8 cellular contexts compared by ENCODE assay signal in the genomic region with DNA sequence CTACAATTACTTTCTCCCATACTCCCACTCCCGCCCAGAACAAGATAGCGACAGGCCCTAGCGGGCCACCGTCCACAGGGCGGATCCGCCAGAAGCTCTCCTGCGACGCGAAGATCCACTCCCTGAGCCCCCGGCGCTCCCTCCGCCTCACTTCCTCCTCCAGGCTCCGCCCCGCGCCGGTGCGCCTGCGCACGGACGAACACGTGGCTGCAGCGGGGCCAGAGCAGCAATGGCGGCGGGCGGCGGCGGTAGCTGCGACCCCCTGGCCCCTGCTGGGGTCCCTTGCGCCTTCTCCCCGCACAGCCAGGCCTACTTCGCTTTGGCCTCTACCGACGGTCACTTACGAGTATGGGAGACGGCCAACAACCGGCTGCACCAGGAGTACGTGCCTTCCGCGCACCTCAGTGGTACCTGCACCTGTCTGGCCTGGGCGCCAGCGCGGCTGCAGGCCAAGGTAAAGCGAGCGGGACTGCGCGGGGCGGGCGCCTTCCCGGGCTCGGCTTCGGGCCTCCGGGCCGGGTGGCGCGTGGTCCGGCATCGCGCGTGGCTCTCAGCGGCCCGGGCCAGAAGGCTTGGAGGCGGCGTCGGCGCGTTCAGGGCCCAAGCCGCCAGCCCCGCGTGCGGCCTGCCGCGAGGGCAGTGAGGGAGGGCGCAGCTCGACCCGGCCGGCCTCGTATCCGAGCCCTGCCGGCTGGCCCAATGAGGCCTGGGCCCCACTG. TPM values are rescaled to one million over a fixed set of nuclear protein-coding genes. Genes with fewer than 3 reads are reported as not detected.
DNase-seq lines count a peak whose midpoint lies in the region; ATAC-seq and TF ChIP-seq lines count a peak whose summit lies in the region.

A gene with protein sequence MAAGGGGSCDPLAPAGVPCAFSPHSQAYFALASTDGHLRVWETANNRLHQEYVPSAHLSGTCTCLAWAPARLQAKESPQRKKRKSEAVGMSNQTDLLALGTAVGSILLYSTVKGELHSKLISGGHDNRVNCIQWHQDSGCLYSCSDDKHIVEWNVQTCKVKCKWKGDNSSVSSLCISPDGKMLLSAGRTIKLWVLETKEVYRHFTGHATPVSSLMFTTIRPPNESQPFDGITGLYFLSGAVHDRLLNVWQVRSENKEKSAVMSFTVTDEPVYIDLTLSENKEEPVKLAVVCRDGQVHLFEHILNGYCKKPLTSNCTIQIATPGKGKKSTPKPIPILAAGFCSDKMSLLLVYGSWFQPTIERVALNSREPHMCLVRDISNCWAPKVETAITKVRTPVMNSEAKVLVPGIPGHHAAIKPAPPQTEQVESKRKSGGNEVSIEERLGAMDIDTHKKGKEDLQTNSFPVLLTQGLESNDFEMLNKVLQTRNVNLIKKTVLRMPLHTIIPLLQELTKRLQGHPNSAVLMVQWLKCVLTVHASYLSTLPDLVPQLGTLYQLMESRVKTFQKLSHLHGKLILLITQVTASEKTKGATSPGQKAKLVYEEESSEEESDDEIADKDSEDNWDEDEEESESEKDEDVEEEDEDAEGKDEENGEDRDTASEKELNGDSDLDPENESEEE (plus strand): TSS at position 198 of the 719 bp plus-strand sequence. CDS start 32 bp downstream, at position 230.

- H3K27ac ChIP-seq in right cardiac atrium (ENCODE audit: low read length) (peak within 1 kb of the TSS; percentile 55), vagina (peak within 1 kb of the TSS; percentile 21)

- peak; percentile 96 for DNase-seq in NCI-H187 treated with DMSO at 0.1 percent for 48 hours (lab: John Stamatoyannopoulos, UW)
- peak; percentile 53 to 99 (median 95) for DNase-seq in anterior cingulate cortex (lab: John Stamatoyannopoulos, UW)
- peak; percentile 99 for DNase-seq in right cardiac atrium
- peak; percentile 97 for DNase-seq in putamen (ENCODE audit: low spot score)
- DNase-seq in vagina (ENCODE audit: extremely low spot score in 2 of 2) = peak in 1 of 2 donors; percentile 98

- no peaks in the 10 kb centered on the region for H3K36me3 ChIP-seq in vagina

- ATAC-seq in GM18499 (IDR thresholded peaks at IDR 0.05; ENCODE audit: insufficient read depth, unreplicated experiment) (peak; percentile 73), HG02943 (IDR thresholded peaks at IDR 0.05; ENCODE audit: low read depth, unreplicated experiment) (peak; percentile 92), right cardiac atrium (peak; percentile 99)

- peak in 1 of 2 donors; percentile 59 for TF ChIP-seq POLR2A in vagina (IDR thresholded peaks at IDR 0.05)

- no peaks in the 10 kb centered on the region for H3K9me3 ChIP-seq in right cardiac atrium (ENCODE audit: control insufficient read depth, low read length)
- no peaks in the 10 kb centered on the region for H3K9me3 ChIP-seq in vagina

- H3K4me1 ChIP-seq in right cardiac atrium (ENCODE audit: control insufficient read depth, insufficient read depth, low read length) = no peaks in the 10 kb centered on the region
- H3K4me1 ChIP-seq in vagina = peaks cover 38% of the 10 kb centered on the region

- intact Hi-C loops in T-helper 2 cell treated with Interferon-gamma antibody and Interleukin-4, amounts not matched to agents 100 ng/mL and 5 ng/mL, for 36 hours (cut with micrococcal nuclease) = loop anchor here (1.0 to 10.0 kb wide), 5 partner anchors 24 to 530 kb away; a partner anchor contains a TSS
- intact Hi-C loops in right cardiac atrium (cut with DNase I) (no loop called here), vagina (cut with DNase I) (no loop called here)

- peak within 1 kb of the TSS; percentile 91 for H3K4me3 ChIP-seq in right cardiac atrium (ENCODE audit: low read length)
- H3K4me3 ChIP-seq in vagina = peak within 1 kb of the TSS; percentile 61 to 66

- no peak for TF ChIP-seq CTCF in vagina (IDR thresholded peaks at IDR 0.05)

- H3K27me3 ChIP-seq in right cardiac atrium (ENCODE audit: control insufficient read depth, insufficient read depth) = no peaks in the 10 kb centered on the region
- H3K27me3 ChIP-seq in vagina = no peaks in the 10 kb centered on the region

- WGBS in right cardiac atrium = 0% methylated on average over 79 of the region's 79 CpGs

RNA-seq across cellular contexts. Expression of the gene that starts here (rescaled TPM):
- 79.1 and 91.0 TPM in 2 replicates for total RNA-seq in T-helper 2 cell treated with Interferon-gamma antibody and Interleukin-4, amounts not matched to agents 100 ng/mL and 5 ng/mL, for 36 hours
- total RNA-seq in right cardiac atrium = 10 to 100 TPM; 17.5 to 34.9 (median 20.6) TPM
- 5.4 TPM for polyA plus RNA-seq in right cardiac atrium
- total RNA-seq in vagina = 56.7 TPM
